In the genomic region with DNA sequence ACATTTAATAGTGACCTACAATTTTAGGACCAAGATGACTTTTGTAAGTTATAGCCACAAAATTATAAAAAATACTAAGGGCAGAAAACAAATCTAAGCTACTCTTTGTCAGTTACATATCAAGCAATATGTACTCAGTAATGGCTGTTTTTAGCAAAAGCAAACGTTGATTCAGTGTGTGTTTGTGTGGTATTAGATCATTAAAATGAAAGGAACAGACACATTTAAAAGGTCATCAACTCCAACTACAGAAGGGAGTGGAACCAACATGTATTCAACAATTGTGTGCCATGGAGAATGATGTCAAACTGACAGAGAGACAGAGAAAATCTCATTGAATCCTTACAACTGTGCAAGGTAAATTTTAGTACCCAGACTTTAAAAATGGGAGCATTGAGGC, we compare ENCODE assay signal across 24 cellular contexts.
"Had no signal": no experiment of that assay in that cellular context is flagged by ENCODE, and none has a peak within 500 bp of the region (broad histone marks: within the 10 kb centered on the region; RNA-seq: fewer than 3 reads in every experiment).

No MANE protein-coding gene starts in this region.

- H3K4me1 ChIP-seq: colonic mucosa, esophagus squamous epithelium, gastrocnemius medialis, lower lobe of right lung had no signal

- DNase-seq: colonic mucosa; cortex of kidney; effector CD8-positive, alpha-beta T cell; effector memory CD8-positive, alpha-beta T cell; endodermal cell; erythroblast; esophagus squamous epithelium; foreskin fibroblast; foreskin melanocyte; gastrocnemius medialis; glutamatergic neuron; head of caudate nucleus; heart right ventricle; hippocampal formation; left cardiac atrium; left lung; left ventricle myocardium superior; lower lobe of right lung; mesendoderm; mucosa of descending colon; naive B cell had no signal

- H3K4me3 Mint-ChIP-seq: dendritic cell treated with granulocyte-macrophage colony-stimulating factor and Interleukin-4, amounts not matched to agents 40 ng/mL and 50 ng/mL, for 4 days; effector memory CD8-positive, alpha-beta T cell; endodermal cell; naive B cell had no signal

- H3K27me3 ChIP-seq: colonic mucosa, esophagus squamous epithelium, gastrocnemius medialis, heart right ventricle, left lung had no signal

- H3K27me3 Mint-ChIP-seq: dendritic cell treated with granulocyte-macrophage colony-stimulating factor and Interleukin-4, amounts not matched to agents 40 ng/mL and 50 ng/mL, for 4 days; effector memory CD8-positive, alpha-beta T cell; naive B cell had no signal

- H3K9me3 ChIP-seq: colonic mucosa, esophagus squamous epithelium, gastrocnemius medialis, left lung, lower lobe of right lung, mucosa of descending colon had no signal

- H3K9me3 Mint-ChIP-seq: effector memory CD8-positive, alpha-beta T cell; endodermal cell had no signal

- H3K4me1 Mint-ChIP-seq: endodermal cell had no signal

- H3K36me3 ChIP-seq: colonic mucosa, esophagus squamous epithelium, gastrocnemius medialis, heart right ventricle, left lung, lower lobe of right lung had no signal

- H3K4me3 ChIP-seq: colonic mucosa, esophagus squamous epithelium, gastrocnemius medialis, heart right ventricle, left lung, lower lobe of right lung, mucosa of descending colon had no signal

- ATAC-seq: effector memory CD8-positive, alpha-beta T cell; esophagus mucosa; gastrocnemius medialis; heart right ventricle; left cardiac atrium; left lung; left ventricle myocardium superior; lower lobe of right lung; mucosa of descending colon had no signal

- H3K27ac Mint-ChIP-seq: dendritic cell treated with granulocyte-macrophage colony-stimulating factor and Interleukin-4, amounts not matched to agents 40 ng/mL and 50 ng/mL, for 4 days; effector memory CD8-positive, alpha-beta T cell; endodermal cell; naive B cell had no signal

- H3K27ac ChIP-seq: colonic mucosa, epithelial cell of prostate, esophagus squamous epithelium, gastrocnemius medialis, heart right ventricle, left lung, lower lobe of right lung had no signal
